In genomic region chr3:27385504-27385903, GRCh38 we compare ENCODE assay signal across 17 cellular contexts.
"Had no signal": no experiment of that assay in that cellular context is flagged by ENCODE, and none has a peak within 500 bp of the region (broad histone marks: within the 10 kb centered on the region; RNA-seq: fewer than 3 reads in every experiment).

No MANE protein-coding gene starts in this region.

- H3K36me3 ChIP-seq: ovary had no signal

- H3K4me3 Mint-ChIP-seq: activated naive CD8-positive, alpha-beta T cell treated with anti-CD3 and anti-CD28 coated beads for 36 hours; activated T-helper 1 cell treated with anti-CD3 and anti-CD28 coated beads, Interleukin-12 subunit alpha, Interleukin-12 subunit beta, Interleukin-2, Interleukin-4 antibody, amounts not matched to agents 30 ng/mL and 10 ng/mL and 1 ng/mL, durations not matched to agents 14 hours and 24 hours and 36 hours; mesothelial cell of epicardium; neural progenitor cell had no signal

- H3K27me3 ChIP-seq: body of pancreas, gastroesophageal sphincter, heart right ventricle, neural progenitor cell, ovary, stomach had no signal

- H3K4me3 ChIP-seq: body of pancreas, gastroesophageal sphincter, heart right ventricle, lung, neural progenitor cell, ovary, stomach, thoracic aorta had no signal

- H3K27ac Mint-ChIP-seq: activated naive CD8-positive, alpha-beta T cell treated with anti-CD3 and anti-CD28 coated beads for 36 hours; activated T-helper 1 cell treated with anti-CD3 and anti-CD28 coated beads, Interleukin-12 subunit alpha, Interleukin-12 subunit beta, Interleukin-2, Interleukin-4 antibody, amounts not matched to agents 30 ng/mL and 10 ng/mL and 1 ng/mL, durations not matched to agents 14 hours and 24 hours and 36 hours; mesothelial cell of epicardium; neural progenitor cell had no signal

- H3K27ac ChIP-seq: body of pancreas, gastroesophageal sphincter, heart right ventricle, neural progenitor cell, ovary, stomach, thoracic aorta had no signal

- H3K9me3 Mint-ChIP-seq: activated naive CD8-positive, alpha-beta T cell treated with anti-CD3 and anti-CD28 coated beads for 36 hours; activated T-helper 1 cell treated with anti-CD3 and anti-CD28 coated beads, Interleukin-12 subunit alpha, Interleukin-12 subunit beta, Interleukin-2, Interleukin-4 antibody, amounts not matched to agents 30 ng/mL and 10 ng/mL and 1 ng/mL, durations not matched to agents 14 hours and 24 hours and 36 hours; mesothelial cell of epicardium had no signal

- H3K4me1 ChIP-seq: body of pancreas, neural progenitor cell had no signal

- H3K4me1 Mint-ChIP-seq: activated naive CD8-positive, alpha-beta T cell treated with anti-CD3 and anti-CD28 coated beads for 36 hours; neural progenitor cell had no signal

- H3K27me3 Mint-ChIP-seq: activated naive CD8-positive, alpha-beta T cell treated with anti-CD3 and anti-CD28 coated beads for 36 hours had no signal

- H3K9me3 ChIP-seq: body of pancreas, gastroesophageal sphincter, heart right ventricle, ovary, stomach, thoracic aorta had no signal

- DNase-seq: activated CD4-positive, alpha-beta T cell treated with anti-CD3 and anti-CD28 coated beads, Interleukin-2, amount 50 U/mL, for 1 hour; activated naive CD8-positive, alpha-beta T cell treated with anti-CD3 and anti-CD28 coated beads for 36 hours; amygdala; body of pancreas; caudate nucleus; heart right ventricle; islet precursor cell; ovary; stomach had no signal

- ATAC-seq: activated CD4-positive, CD25-positive, alpha-beta regulatory T cell treated with anti-CD3 and anti-CD28 coated beads, Interleukin-2, amount 50 U/mL, for 24 hours; body of pancreas; gastroesophageal sphincter; heart right ventricle; sciatic nerve had no signal
